8 cellular contexts compared by ENCODE assay signal in genomic region chr12:90909069-90909676, GRCh38. TPM values are rescaled to one million over a fixed set of nuclear protein-coding genes. Genes with fewer than 3 reads are reported as not detected.
DNase-seq lines count a peak whose midpoint lies in the region; ATAC-seq and TF ChIP-seq lines count a peak whose summit lies in the region.

No MANE protein-coding gene starts in this region.

- DNase-seq in ELR (ENCODE audit: low read depth) (peak; percentile 73), Karpas-422 (peak; percentile 41), glutamatergic neuron (peak; percentile 38), thoracic aorta (ENCODE audit: low spot score) (no peak), NCI-H187 (lab: John Stamatoyannopoulos, UW) (no peak), GOT3 (lab: John Stamatoyannopoulos, UW) (no peak)
- no peak for DNase-seq in activated naive CD4-positive, alpha-beta T cell treated with anti-CD3 and anti-CD28 coated beads for 36 hours

- no peak overlapping the region for H3K4me3 Mint-ChIP-seq in glutamatergic neuron (ENCODE audit: unreplicated experiment)
- H3K4me3 Mint-ChIP-seq in activated naive CD4-positive, alpha-beta T cell treated with anti-CD3 and anti-CD28 coated beads for 36 hours = no peak overlapping the region

- no peak overlapping the region for H3K9ac ChIP-seq in Karpas-422 (ENCODE audit: low read length)
- H3K9ac ChIP-seq in SU-DHL-6 (ENCODE audit: low read length) = no peak overlapping the region

- no peaks in the 10 kb centered on the region for H3K36me3 Mint-ChIP-seq in glutamatergic neuron (ENCODE audit: unreplicated experiment)
- no peaks in the 10 kb centered on the region for H3K36me3 Mint-ChIP-seq in activated naive CD4-positive, alpha-beta T cell treated with anti-CD3 and anti-CD28 coated beads for 36 hours (ENCODE audit: low read depth)

- H3K4me1 ChIP-seq in Karpas-422 (ENCODE audit: low read length) (no peaks in the 10 kb centered on the region), thoracic aorta (ENCODE audit: control insufficient read depth in 1 of 2, low read depth in 2 of 2) (no peaks in the 10 kb centered on the region)

- no peaks in the 10 kb centered on the region for H3K9me3 Mint-ChIP-seq in glutamatergic neuron (ENCODE audit: unreplicated experiment)
- no peaks in the 10 kb centered on the region for H3K9me3 Mint-ChIP-seq in activated naive CD4-positive, alpha-beta T cell treated with anti-CD3 and anti-CD28 coated beads for 36 hours

- H3K27me3 Mint-ChIP-seq in glutamatergic neuron (ENCODE audit: unreplicated experiment) = no peaks in the 10 kb centered on the region
- peaks cover 7% of the 10 kb centered on the region for H3K27me3 Mint-ChIP-seq in activated naive CD4-positive, alpha-beta T cell treated with anti-CD3 and anti-CD28 coated beads for 36 hours (ENCODE audit: low read depth)

- H3K27ac ChIP-seq in Karpas-422 (ENCODE audit: low read length) = no peak overlapping the region
- H3K27ac ChIP-seq in SU-DHL-6 (ENCODE audit: low read depth, low read length) = no peak overlapping the region
- H3K27ac ChIP-seq in thoracic aorta = no peak overlapping the region

- H3K36me3 ChIP-seq in Karpas-422 (ENCODE audit: insufficient read depth, low read length) (no peaks in the 10 kb centered on the region), SU-DHL-6 (ENCODE audit: low read length) (no peaks in the 10 kb centered on the region), thoracic aorta (no peaks in the 10 kb centered on the region)

- H2AFZ ChIP-seq in Karpas-422 (ENCODE audit: low read length) (no peak overlapping the region), SU-DHL-6 (ENCODE audit: low read depth, low read length, severe bottlenecking) (no peak overlapping the region)

- H3K4me3 ChIP-seq in Karpas-422 (ENCODE audit: low read length) (no peak overlapping the region), SU-DHL-6 (ENCODE audit: insufficient read depth, low read length, poor library complexity, severe bottlenecking) (no peak overlapping the region), thoracic aorta (no peak overlapping the region)

- H4K20me1 ChIP-seq in Karpas-422 (ENCODE audit: insufficient read depth, low read depth, low read length) (no peaks in the 10 kb centered on the region), SU-DHL-6 (ENCODE audit: low read depth, low read length) (no peaks in the 10 kb centered on the region)

- CTCF ChIA-PET in activated naive CD4-positive, alpha-beta T cell treated with anti-CD3 and anti-CD28 coated beads for 36 hours (lab: Charles Lee) = interaction anchor here (1.2 kb wide), 1 partner anchor 11 kb away, joined by 6 read pairs; no protein-coding TSS in a partner anchor

- no peaks in the 10 kb centered on the region for H3K9me3 ChIP-seq in Karpas-422 (ENCODE audit: low read length)
- no peaks in the 10 kb centered on the region for H3K9me3 ChIP-seq in SU-DHL-6 (ENCODE audit: insufficient read depth, low read length)
- H3K9me3 ChIP-seq in thoracic aorta = no peaks in the 10 kb centered on the region

- no peaks in the 10 kb centered on the region for H3K9me2 ChIP-seq in Karpas-422 (replicated peaks; ENCODE audit: insufficient read depth, low read length)
- H3K9me2 ChIP-seq in SU-DHL-6 (replicated peaks; ENCODE audit: insufficient read depth, low read length) = no peaks in the 10 kb centered on the region

- intact Hi-C loops in activated naive CD4-positive, alpha-beta T cell treated with anti-CD3 and anti-CD28 coated beads for 36 hours (cut with micrococcal nuclease) = no loop called here

- H3K79me2 ChIP-seq in Karpas-422 (ENCODE audit: low read length) = no peaks in the 10 kb centered on the region
- no peaks in the 10 kb centered on the region for H3K79me2 ChIP-seq in SU-DHL-6 (ENCODE audit: insufficient read depth, low read length)

- no peaks in the 10 kb centered on the region for H3K4me1 Mint-ChIP-seq in glutamatergic neuron (ENCODE audit: low read depth, unreplicated experiment)
- no peaks in the 10 kb centered on the region for H3K4me1 Mint-ChIP-seq in activated naive CD4-positive, alpha-beta T cell treated with anti-CD3 and anti-CD28 coated beads for 36 hours (ENCODE audit: low read depth)

- no peak for ATAC-seq in thoracic aorta (ENCODE audit: insufficient number of reproducible peaks, low FRiP score, low read depth)

- no peak overlapping the region for H3K4me2 ChIP-seq in Karpas-422 (ENCODE audit: low read depth, low read length, poor library complexity, severe bottlenecking)
- H3K4me2 ChIP-seq in SU-DHL-6 (ENCODE audit: low read depth, low read length, poor library complexity, severe bottlenecking) = no peak overlapping the region

- peak; percentile 30 for TF ChIP-seq CTCF in SU-DHL-6 (IDR thresholded peaks at IDR 0.05; ENCODE audit: insufficient read depth, low read length, poor library complexity, severe bottlenecking)
- TF ChIP-seq CTCF in glutamatergic neuron (IDR thresholded peaks at IDR 0.05; ENCODE audit: partially characterized antibody, unreplicated experiment) = peak; percentile 81
- TF ChIP-seq CTCF in thoracic aorta (IDR thresholded peaks at IDR 0.05) = peak; percentile 32

- no peaks in the 10 kb centered on the region for H3F3A ChIP-seq in SU-DHL-6 (ENCODE audit: insufficient read depth)

- H3K27ac Mint-ChIP-seq in glutamatergic neuron (ENCODE audit: unreplicated experiment) = no peak overlapping the region
- H3K27ac Mint-ChIP-seq in activated naive CD4-positive, alpha-beta T cell treated with anti-CD3 and anti-CD28 coated beads for 36 hours = no peak overlapping the region

- H3K27me3 ChIP-seq in Karpas-422 (ENCODE audit: low read length) = no peaks in the 10 kb centered on the region
- no peaks in the 10 kb centered on the region for H3K27me3 ChIP-seq in SU-DHL-6 (ENCODE audit: low read length)
- no peaks in the 10 kb centered on the region for H3K27me3 ChIP-seq in thoracic aorta (replicated peaks; ENCODE audit: insufficient read depth)

RNA-seq across cellular contexts. Expression of gene CCER1, which starts 45.8 kb away (rescaled TPM):
- total RNA-seq in Karpas-422 (2014; rRNA removed; shearing (Covaris generic); ENCODE audit: low replicate concordance) = not detected in 2 replicates
- total RNA-seq in glutamatergic neuron (ENCODE audit: unreplicated experiment) = not detected
- total RNA-seq in thoracic aorta = not detected
- total RNA-seq in activated naive CD4-positive, alpha-beta T cell treated with anti-CD3 and anti-CD28 coated beads for 36 hours = not detected

Comparison
In these comparisons a context has a peak if more than half of its experiments do, and no peak if none do; other contexts are left out.
1. DNase-seq: peak in ELR (single experiment), Karpas-422 (single experiment) and glutamatergic neuron (single experiment); none in thoracic aorta (single experiment), activated naive CD4-positive, alpha-beta T cell treated with anti-CD3 and anti-CD28 coated beads for 36 hours (single experiment), NCI-H187 (0 of 2) and GOT3 (single experiment).
2. CTCF ChIP-seq: peak in every context shown above with its lines; median percentile 81 in glutamatergic neuron; 32 in thoracic aorta; 30 in SU-DHL-6.